ENCODE assay signal across 9 cellular contexts in the genomic region with DNA sequence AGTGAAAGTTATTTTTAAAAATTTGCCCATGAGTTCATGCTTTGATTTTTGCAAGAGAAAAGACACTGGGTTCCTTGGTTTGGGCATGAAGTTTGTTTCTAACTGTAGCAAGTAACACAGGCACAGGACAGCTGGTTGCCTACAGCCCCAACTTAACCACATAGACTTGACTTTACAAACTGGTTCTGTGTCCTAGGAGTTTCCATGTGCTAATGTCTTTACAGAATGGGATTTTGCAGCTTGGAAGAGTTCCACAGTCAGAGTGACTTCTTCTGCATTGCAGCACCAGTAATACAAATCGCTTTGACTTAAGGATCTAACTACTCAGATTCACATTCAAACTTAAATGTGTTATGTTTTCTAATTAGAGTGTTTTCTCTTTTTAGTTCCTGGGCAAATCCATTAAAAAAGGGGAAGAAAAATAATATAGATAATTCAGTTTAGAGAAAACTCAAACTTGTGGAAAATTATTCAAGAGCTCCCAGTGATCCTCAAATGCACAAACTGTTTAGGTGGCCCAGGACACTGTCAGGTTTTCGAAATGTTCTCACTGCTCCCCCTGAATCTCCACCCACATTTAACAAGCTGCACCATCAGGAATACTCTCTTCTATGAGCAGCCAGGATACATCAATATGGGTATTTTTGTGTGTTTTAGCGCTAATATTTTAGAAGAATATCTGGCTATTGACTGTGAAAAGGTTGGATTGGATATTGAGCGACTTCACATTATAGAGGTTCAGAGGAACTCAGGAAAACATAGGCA. TPM values are rescaled to one million over a fixed set of nuclear protein-coding genes. Genes with fewer than 3 reads are reported as not detected.
DNase-seq lines count a peak whose midpoint lies in the region; ATAC-seq and TF ChIP-seq lines count a peak whose summit lies in the region.
"Had no signal": no experiment of that assay in that cellular context is flagged by ENCODE, and none has a peak within 500 bp of the region (broad histone marks: within the 10 kb centered on the region; RNA-seq: fewer than 3 reads in every experiment).

No MANE protein-coding gene starts in this region.

- peak overlapping the region; percentile 62; the same call in 1 of the 2 replicates for H2AFZ ChIP-seq in Karpas-422 (ENCODE audit: low read length)

- intact Hi-C loops in Calu3 (cut with micrococcal nuclease; ENCODE audit: unreplicated experiment), result loop anchor here (2.0 kb wide), 1 partner anchor 29 kb away; a partner anchor contains a TSS
- intact Hi-C loops in activated T-helper 1 cell treated with anti-CD3 and anti-CD28 coated beads, Interleukin-12 subunit alpha, Interleukin-12 subunit beta, Interleukin-2, Interleukin-4 antibody, amounts not matched to agents 30 ng/mL and 10 ng/mL and 1 ng/mL, durations not matched to agents 14 hours and 24 hours and 36 hours (cut with micrococcal nuclease), result loop anchor here (5.0 kb wide), 1 partner anchor 1596 kb away; a partner anchor contains a TSS

- H3K4me3 ChIP-seq in Karpas-422 (ENCODE audit: low read length), result peak overlapping the region; percentile 66

- CTCF ChIA-PET in Calu3 (lab: Charles Lee), result interaction anchor here (1.2 to 3.1 kb wide), 4 partner anchors 25 to 53 kb away, joined by 4 to 33 read pairs (median 4); a partner anchor contains a TSS

- no peak overlapping the region for H3K27ac ChIP-seq in Karpas-422 (ENCODE audit: low read length)

- H3K9ac ChIP-seq in Karpas-422 (ENCODE audit: low read length), result peak overlapping the region; percentile 75; the same call in 1 of the 2 replicates

- H3K4me1 ChIP-seq in Karpas-422 (ENCODE audit: low read length), result peaks cover 46% of the 10 kb centered on the region

- TF ChIP-seq CTCF in Calu3 (IDR thresholded peaks at IDR 0.05; ENCODE audit: unreplicated experiment), result no peak

- peaks cover 34% of the 10 kb centered on the region for H3K4me1 Mint-ChIP-seq in Calu3 (ENCODE audit: low read depth, unreplicated experiment)
- H3K4me1 Mint-ChIP-seq in activated T-helper 1 cell treated with anti-CD3 and anti-CD28 coated beads, Interleukin-12 subunit alpha, Interleukin-12 subunit beta, Interleukin-2, Interleukin-4 antibody, amounts not matched to agents 30 ng/mL and 10 ng/mL and 1 ng/mL, durations not matched to agents 14 hours and 24 hours and 36 hours (ENCODE audit: low read depth), result peaks cover 84% of the 10 kb centered on the region

- H3K79me2 ChIP-seq in Karpas-422 (ENCODE audit: low read length), result no peaks in the 10 kb centered on the region

- no peaks in the 10 kb centered on the region for H3K27me3 ChIP-seq in Karpas-422 (ENCODE audit: low read length)

- no peak for ATAC-seq in GM21423 (IDR thresholded peaks at IDR 0.05; ENCODE audit: unreplicated experiment)
- no peak for ATAC-seq in GM21786 (IDR thresholded peaks at IDR 0.05; ENCODE audit: unreplicated experiment)

- H3K36me3 Mint-ChIP-seq in Calu3 (ENCODE audit: insufficient read depth, unreplicated experiment), result peaks cover 73% of the 10 kb centered on the region
- peaks cover 2% of the 10 kb centered on the region for H3K36me3 Mint-ChIP-seq in activated T-helper 1 cell treated with anti-CD3 and anti-CD28 coated beads, Interleukin-12 subunit alpha, Interleukin-12 subunit beta, Interleukin-2, Interleukin-4 antibody, amounts not matched to agents 30 ng/mL and 10 ng/mL and 1 ng/mL, durations not matched to agents 14 hours and 24 hours and 36 hours (ENCODE audit: low read depth)

- no peaks in the 10 kb centered on the region for H3K9me2 ChIP-seq in Karpas-422 (replicated peaks; ENCODE audit: insufficient read depth, low read length)

- peak overlapping the region; percentile 92 for H3K4me3 Mint-ChIP-seq in Calu3 (ENCODE audit: low read depth, unreplicated experiment)
- peak overlapping the region; percentile 99 for H3K4me3 Mint-ChIP-seq in activated T-helper 1 cell treated with anti-CD3 and anti-CD28 coated beads, Interleukin-12 subunit alpha, Interleukin-12 subunit beta, Interleukin-2, Interleukin-4 antibody, amounts not matched to agents 30 ng/mL and 10 ng/mL and 1 ng/mL, durations not matched to agents 14 hours and 24 hours and 36 hours

- peaks cover 6% of the 10 kb centered on the region for H3K9me3 Mint-ChIP-seq in Calu3 (ENCODE audit: low read depth, unreplicated experiment)
- no peaks in the 10 kb centered on the region for H3K9me3 Mint-ChIP-seq in activated T-helper 1 cell treated with anti-CD3 and anti-CD28 coated beads, Interleukin-12 subunit alpha, Interleukin-12 subunit beta, Interleukin-2, Interleukin-4 antibody, amounts not matched to agents 30 ng/mL and 10 ng/mL and 1 ng/mL, durations not matched to agents 14 hours and 24 hours and 36 hours

- H3K36me3 ChIP-seq in Karpas-422 (ENCODE audit: insufficient read depth, low read length), result no peaks in the 10 kb centered on the region

- H4K20me1 ChIP-seq in Karpas-422 (ENCODE audit: insufficient read depth, low read depth, low read length), result no peaks in the 10 kb centered on the region

- no peaks in the 10 kb centered on the region for H3K27me3 Mint-ChIP-seq in Calu3 (ENCODE audit: unreplicated experiment)
- H3K27me3 Mint-ChIP-seq in activated T-helper 1 cell treated with anti-CD3 and anti-CD28 coated beads, Interleukin-12 subunit alpha, Interleukin-12 subunit beta, Interleukin-2, Interleukin-4 antibody, amounts not matched to agents 30 ng/mL and 10 ng/mL and 1 ng/mL, durations not matched to agents 14 hours and 24 hours and 36 hours (ENCODE audit: insufficient read depth), result peaks cover 4% of the 10 kb centered on the region

- DNase-seq in Calu3, result no peak
- DNase-seq in Karpas-422, result no peak
- DNase-seq in activated T-helper 1 cell treated with anti-CD3 and anti-CD28 coated beads, Interleukin-12 subunit alpha, Interleukin-12 subunit beta, Interleukin-2, Interleukin-4 antibody, amounts not matched to agents 30 ng/mL and 10 ng/mL and 1 ng/mL, durations not matched to agents 14 hours and 24 hours and 36 hours (ENCODE audit: low spot score), result no peak
- DNase-seq in myocyte (ENCODE audit: low read depth), result peak; percentile 42
- DNase-seq in DMS79 treated with DMSO at 0.1 percent for 48 hours (lab: John Stamatoyannopoulos, UW), result no peak
- DNase-seq in islet precursor cell, result no peak

- BruUV-seq in Calu3 (replicated peaks; lab: Mats Ljungman, UMichigan), result no TSS peak

- H3K4me2 ChIP-seq in Karpas-422 (ENCODE audit: low read depth, low read length, poor library complexity, severe bottlenecking), result peak overlapping the region; percentile 83

- H3K27ac Mint-ChIP-seq in Calu3 (ENCODE audit: unreplicated experiment), result peak overlapping the region; percentile 80
- H3K27ac Mint-ChIP-seq in activated T-helper 1 cell treated with anti-CD3 and anti-CD28 coated beads, Interleukin-12 subunit alpha, Interleukin-12 subunit beta, Interleukin-2, Interleukin-4 antibody, amounts not matched to agents 30 ng/mL and 10 ng/mL and 1 ng/mL, durations not matched to agents 14 hours and 24 hours and 36 hours, result peak overlapping the region; percentile 99

- H3K9me3 ChIP-seq in Karpas-422 (ENCODE audit: low read length), result no peaks in the 10 kb centered on the region

RNA-seq across cellular contexts. Expression of gene OR2B2, which starts 44.1 kb away (rescaled TPM):
- not detected in 2 replicates for total RNA-seq in Calu3 (2022)
- not detected in 2 replicates for total RNA-seq in Karpas-422 (2014; rRNA removed; shearing (Covaris generic); ENCODE audit: low replicate concordance)
- not detected in 2 replicates for total RNA-seq in activated T-helper 1 cell treated with anti-CD3 and anti-CD28 coated beads, Interleukin-12 subunit alpha, Interleukin-12 subunit beta, Interleukin-2, Interleukin-4 antibody, amounts not matched to agents 30 ng/mL and 10 ng/mL and 1 ng/mL, durations not matched to agents 14 hours and 24 hours and 36 hours
- total RNA-seq in myocyte, result not detected in 2 replicates
- not detected for polyA plus RNA-seq in myocyte (2012)
- total RNA-seq: dermis microvascular lymphatic vessel endothelial cell had no signal
